1 cellular context compared by ENCODE assay signal in the genomic region with DNA sequence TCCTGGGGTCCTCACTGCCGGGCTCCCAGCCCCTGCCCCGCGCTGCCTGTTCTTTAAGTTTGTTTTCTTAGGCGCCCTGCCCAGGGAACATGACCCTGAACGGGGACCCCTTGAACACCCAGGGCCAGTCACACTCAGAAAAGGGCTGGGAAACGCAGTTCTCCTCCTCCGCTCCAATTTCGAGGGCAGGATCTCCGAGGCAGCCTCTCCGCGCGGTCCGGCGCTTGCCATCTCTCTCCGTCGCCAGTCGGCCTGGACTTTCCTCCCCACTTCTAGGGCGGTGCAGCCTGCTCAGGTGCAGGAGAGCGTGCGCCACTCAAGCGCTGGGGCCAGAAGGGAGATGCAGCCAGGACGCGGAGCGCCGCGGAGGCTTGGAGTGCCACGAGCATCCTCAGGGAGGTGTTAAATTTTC.
TF ChIP-seq lines count a peak whose summit lies in the region.

No MANE protein-coding gene starts in this region.

TF ChIP-seq in SK-N-SH treated with all-trans-retinoic acid at 6 μM for 48 hours, 23 proteins besides CTCF, POLR2A, EP300 and RAD21 (continued from another document):
- TF ChIP-seq, protein P1, sequence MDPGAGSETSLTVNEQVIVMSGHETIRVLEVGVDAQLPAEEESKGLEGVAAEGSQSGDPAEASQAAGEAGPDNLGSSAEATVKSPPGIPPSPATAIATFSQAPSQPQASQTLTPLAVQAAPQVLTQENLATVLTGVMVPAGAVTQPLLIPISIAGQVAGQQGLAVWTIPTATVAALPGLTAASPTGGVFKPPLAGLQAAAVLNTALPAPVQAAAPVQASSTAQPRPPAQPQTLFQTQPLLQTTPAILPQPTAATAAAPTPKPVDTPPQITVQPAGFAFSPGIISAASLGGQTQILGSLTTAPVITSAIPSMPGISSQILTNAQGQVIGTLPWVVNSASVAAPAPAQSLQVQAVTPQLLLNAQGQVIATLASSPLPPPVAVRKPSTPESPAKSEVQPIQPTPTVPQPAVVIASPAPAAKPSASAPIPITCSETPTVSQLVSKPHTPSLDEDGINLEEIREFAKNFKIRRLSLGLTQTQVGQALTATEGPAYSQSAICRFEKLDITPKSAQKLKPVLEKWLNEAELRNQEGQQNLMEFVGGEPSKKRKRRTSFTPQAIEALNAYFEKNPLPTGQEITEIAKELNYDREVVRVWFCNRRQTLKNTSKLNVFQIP (CRISPR knock-in tag; IDR thresholded peaks at IDR 0.05; ENCODE audit: borderline replicate concordance, low read depth), result no peak
- TF ChIP-seq BACH2 (CRISPR knock-in tag; IDR thresholded peaks at IDR 0.05; ENCODE audit: borderline replicate concordance) (no peak), ESRRG (CRISPR knock-in tag; IDR thresholded peaks at IDR 0.05) (no peak), PPARA (CRISPR knock-in tag; IDR thresholded peaks at IDR 0.05; ENCODE audit: borderline replicate concordance) (no peak), ZFP3 (CRISPR knock-in tag; IDR thresholded peaks at IDR 0.05) (no peak), ZNF565 (CRISPR knock-in tag; conservative IDR thresholded peaks at IDR 0.05; ENCODE audit: low read depth) (no peak)
- TF ChIP-seq, protein P2, sequence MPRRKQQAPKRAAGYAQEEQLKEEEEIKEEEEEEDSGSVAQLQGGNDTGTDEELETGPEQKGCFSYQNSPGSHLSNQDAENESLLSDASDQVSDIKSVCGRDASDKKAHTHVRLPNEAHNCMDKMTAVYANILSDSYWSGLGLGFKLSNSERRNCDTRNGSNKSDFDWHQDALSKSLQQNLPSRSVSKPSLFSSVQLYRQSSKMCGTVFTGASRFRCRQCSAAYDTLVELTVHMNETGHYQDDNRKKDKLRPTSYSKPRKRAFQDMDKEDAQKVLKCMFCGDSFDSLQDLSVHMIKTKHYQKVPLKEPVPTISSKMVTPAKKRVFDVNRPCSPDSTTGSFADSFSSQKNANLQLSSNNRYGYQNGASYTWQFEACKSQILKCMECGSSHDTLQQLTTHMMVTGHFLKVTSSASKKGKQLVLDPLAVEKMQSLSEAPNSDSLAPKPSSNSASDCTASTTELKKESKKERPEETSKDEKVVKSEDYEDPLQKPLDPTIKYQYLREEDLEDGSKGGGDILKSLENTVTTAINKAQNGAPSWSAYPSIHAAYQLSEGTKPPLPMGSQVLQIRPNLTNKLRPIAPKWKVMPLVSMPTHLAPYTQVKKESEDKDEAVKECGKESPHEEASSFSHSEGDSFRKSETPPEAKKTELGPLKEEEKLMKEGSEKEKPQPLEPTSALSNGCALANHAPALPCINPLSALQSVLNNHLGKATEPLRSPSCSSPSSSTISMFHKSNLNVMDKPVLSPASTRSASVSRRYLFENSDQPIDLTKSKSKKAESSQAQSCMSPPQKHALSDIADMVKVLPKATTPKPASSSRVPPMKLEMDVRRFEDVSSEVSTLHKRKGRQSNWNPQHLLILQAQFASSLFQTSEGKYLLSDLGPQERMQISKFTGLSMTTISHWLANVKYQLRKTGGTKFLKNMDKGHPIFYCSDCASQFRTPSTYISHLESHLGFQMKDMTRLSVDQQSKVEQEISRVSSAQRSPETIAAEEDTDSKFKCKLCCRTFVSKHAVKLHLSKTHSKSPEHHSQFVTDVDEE (CRISPR knock-in tag; IDR thresholded peaks at IDR 0.05), result no peak
